In genomic region chr9:134066923-134067851, GRCh38 we compare ENCODE assay signal across 8 cellular contexts. TPM values are rescaled to one million over a fixed set of nuclear protein-coding genes. Genes with fewer than 3 reads are reported as not detected.
DNase-seq lines count a peak whose midpoint lies in the region; ATAC-seq and TF ChIP-seq lines count a peak whose summit lies in the region.

No MANE protein-coding gene starts in this region.

- H3K9ac ChIP-seq in IMR-90 (ENCODE audit: low read depth, low read length), result peak overlapping the region; percentile 86
- H3K9ac ChIP-seq in endocrine pancreas (ENCODE audit: control insufficient read depth, insufficient read depth, low read length), result peak overlapping the region; percentile 62
- peak overlapping the region; percentile 82 for H3K9ac ChIP-seq in mucosa of stomach (ENCODE audit: low read length)

- H3K56ac ChIP-seq in IMR-90 (ENCODE audit: extremely low read depth, insufficient read depth, low read length), result peak overlapping the region; percentile 61

- H3K9me3 Mint-ChIP-seq in CD4-positive, alpha-beta memory T cell, result no peaks in the 10 kb centered on the region
- no peaks in the 10 kb centered on the region for H3K9me3 Mint-ChIP-seq in type B pancreatic cell

- peak overlapping the region; percentile 68 for H3K27ac ChIP-seq in CD4-positive, alpha-beta memory T cell (ENCODE audit: low read depth, low read length)
- H3K27ac ChIP-seq in IMR-90 (ENCODE audit: insufficient read depth, low read length), result peak overlapping the region; percentile 81

- ATAC-seq in GM19452 (IDR thresholded peaks at IDR 0.05; ENCODE audit: unreplicated experiment), result peak; percentile 5
- ATAC-seq in IMR-90 (ENCODE audit: low read depth), result peak; percentile 13

- peaks cover 47% of the 10 kb centered on the region for H4K20me1 ChIP-seq in IMR-90 (ENCODE audit: insufficient read depth, low read length)

- in situ Hi-C loops in IMR-90 (cut with MboI; ENCODE audit: low sequenced_read_pairs), result no loop called here

- BruUV-seq in IMR-90 (replicated peaks; lab: Mats Ljungman, UMichigan), result no TSS peak

- H2BK20ac ChIP-seq in IMR-90 (ENCODE audit: low read depth, low read length), result no peak overlapping the region

- H3K4me1 ChIP-seq in CD4-positive, alpha-beta memory T cell (ENCODE audit: insufficient read depth, low read length), result peaks cover 34% of the 10 kb centered on the region
- peaks cover 7% of the 10 kb centered on the region for H3K4me1 ChIP-seq in IMR-90 (ENCODE audit: control insufficient read depth, insufficient read depth, low read length)
- H3K4me1 ChIP-seq in endocrine pancreas (ENCODE audit: control insufficient read depth, insufficient read depth, low read length), result no peaks in the 10 kb centered on the region
- H3K4me1 ChIP-seq in mucosa of stomach (ENCODE audit: control insufficient read depth, insufficient read depth, low read length), result peaks cover 34% of the 10 kb centered on the region

- peak overlapping the region; percentile 65 to 74 for H3K4me3 ChIP-seq in CD4-positive, alpha-beta memory T cell (ENCODE audit: low read length in 2 of 2)
- peak overlapping the region; percentile 96 for H3K4me3 ChIP-seq in IMR-90 (ENCODE audit: insufficient read depth, low read depth, low read length)
- H3K4me3 ChIP-seq in endocrine pancreas (ENCODE audit: control insufficient read depth, insufficient read depth, low read length), result peak overlapping the region; percentile 55
- peak overlapping the region; percentile 28 for H3K4me3 ChIP-seq in mucosa of stomach (ENCODE audit: low read length)

- H3K14ac ChIP-seq in IMR-90 (replicated peaks; ENCODE audit: low read depth, low read length), result peak overlapping the region; percentile 34

- H3K23ac ChIP-seq in IMR-90 (ENCODE audit: low read depth, low read length), result peak overlapping the region; percentile 33

- TF ChIP-seq CTCF in IMR-90 (conservative IDR thresholded peaks at IDR 0.05; ENCODE audit: low read depth, low read length) (no peak), type B pancreatic cell (conservative IDR thresholded peaks at IDR 0.05) (no peak)

- TF ChIP-seq POLR2A in IMR-90 (IDR thresholded peaks at IDR 0.05; ENCODE audit: low read depth, low read length), result no peak

- peak overlapping the region; percentile 89 to 96 (median 91) for H3K4me3 Mint-ChIP-seq in CD4-positive, alpha-beta memory T cell
- H3K4me3 Mint-ChIP-seq in type B pancreatic cell, result peak overlapping the region; percentile 94

- POLR2A ChIA-PET in CD4-positive, alpha-beta memory T cell (lab: Charles Lee; ENCODE audit: partially characterized antibody), result interaction anchor here (1.4 to 3.2 kb wide), 4 partner anchors 39 to 96 kb away, joined by 6 to 26 read pairs (median 16); partner anchors contain the start of genes BRD3OS, RNU6ATAC and WDR5
- POLR2A ChIA-PET in IMR-90 (lab: Charles Lee; ENCODE audit: unreplicated experiment), result no interaction called here

- H3K27ac Mint-ChIP-seq in CD4-positive, alpha-beta memory T cell, result peak overlapping the region in 6 of 7 donors; percentile 74 to 97 (median 80)
- peak overlapping the region; percentile 94 for H3K27ac Mint-ChIP-seq in type B pancreatic cell

- peaks cover 4% of the 10 kb centered on the region for H3K27me3 ChIP-seq in CD4-positive, alpha-beta memory T cell (ENCODE audit: insufficient read depth, low read length)
- H3K27me3 ChIP-seq in IMR-90 (ENCODE audit: control insufficient read depth, insufficient read depth, low read length) (peaks cover 26% of the 10 kb centered on the region), endocrine pancreas (ENCODE audit: control insufficient read depth, insufficient read depth, low read length) (no peaks in the 10 kb centered on the region), mucosa of stomach (ENCODE audit: control insufficient read depth, insufficient read depth, low read length) (peaks cover 20% of the 10 kb centered on the region)

- no peak overlapping the region; the same call in 1 of the 2 replicates for H3K18ac ChIP-seq in IMR-90 (ENCODE audit: low read depth, low read length)

- peak overlapping the region; percentile 45 for H2BK5ac ChIP-seq in IMR-90 (ENCODE audit: low read depth, low read length, poor library complexity, severe bottlenecking)

- H3K36me3 ChIP-seq in CD4-positive, alpha-beta memory T cell (ENCODE audit: insufficient read depth, low read length), result no peaks in the 10 kb centered on the region
- H3K36me3 ChIP-seq in IMR-90 (ENCODE audit: control insufficient read depth, insufficient read depth, low read length), result no peaks in the 10 kb centered on the region
- H3K36me3 ChIP-seq in endocrine pancreas (ENCODE audit: control insufficient read depth, insufficient read depth, low read length), result no peaks in the 10 kb centered on the region
- no peaks in the 10 kb centered on the region for H3K36me3 ChIP-seq in mucosa of stomach (ENCODE audit: control insufficient read depth, insufficient read depth, low read length)

- H3K27me3 Mint-ChIP-seq in CD4-positive, alpha-beta memory T cell, result peaks cover 11 to 12% of the 10 kb centered on the region in 2 donors
- H3K27me3 Mint-ChIP-seq in type B pancreatic cell, result peaks cover 24% of the 10 kb centered on the region

- DNase-seq in CD4-positive, alpha-beta memory T cell, result peak in 4 of 5 donors; percentile 36 to 58 (median 50)
- peak; percentile 31 for DNase-seq in IMR-90
- peak; percentile 16 for DNase-seq in activated CD4-positive, alpha-beta T cell treated with anti-CD3 and anti-CD28 coated beads, Interleukin-2, amount 50 U/mL, for 24 hours (ENCODE audit: low read depth in 1 of 2, low spot score in 1 of 2)
- DNase-seq in type B pancreatic cell (ENCODE audit: extremely low spot score, unreplicated experiment), result no peak
- DNase-seq in COR-L47 (lab: John Stamatoyannopoulos, UW), result no peak

- no peak overlapping the region for H2BK120ac ChIP-seq in IMR-90 (ENCODE audit: low read depth, low read length)

- peak overlapping the region; percentile 80 for H2AFZ ChIP-seq in IMR-90 (replicated peaks; ENCODE audit: low read length, poor library complexity)

- no peak for TF ChIP-seq RAD21 in IMR-90 (IDR thresholded peaks at IDR 0.05; ENCODE audit: low read length)

- 1% methylated on average over 51 of the region's 125 CpGs; no CpG with 5 or more reads in 1 of the 2 experiments for WGBS in IMR-90 (ENCODE audit: extremely low coverage in 2 of 2, insufficient read length in 1 of 2), 2 experiments

- CTCF ChIA-PET in CD4-positive, alpha-beta memory T cell (lab: Charles Lee; ENCODE audit: partially characterized antibody), result no interaction called here
- CTCF ChIA-PET in IMR-90 (lab: Yijun Ruan, JAX), result no interaction called here

- no peak overlapping the region for H2BK15ac ChIP-seq in IMR-90 (ENCODE audit: low read depth, low read length)

- 0 out of 2 replicates have a peak overlapping the region, but pooled peaks have one; percentile 30 for H4K5ac ChIP-seq in IMR-90 (ENCODE audit: low read depth, low read length)

- peaks cover 12% of the 10 kb centered on the region; the same call in 1 of the 2 replicates for H3K9me1 ChIP-seq in IMR-90 (ENCODE audit: insufficient read depth, low read length)

- H2AK9ac ChIP-seq in IMR-90 (replicated peaks; ENCODE audit: low read depth, low read length, poor library complexity), result peak overlapping the region; percentile 91

- H3K36me3 Mint-ChIP-seq in CD4-positive, alpha-beta memory T cell, result peaks cover 0 to 13% of the 10 kb centered on the region in 2 donors
- no peaks in the 10 kb centered on the region for H3K36me3 Mint-ChIP-seq in type B pancreatic cell

- peak overlapping the region; percentile 79 for H3K4me2 ChIP-seq in IMR-90 (ENCODE audit: low read depth, low read length)

- H2AK5ac ChIP-seq in IMR-90 (ENCODE audit: low read depth, low read length), result peak overlapping the region; percentile 43

- no peaks in the 10 kb centered on the region for H3K9me3 ChIP-seq in CD4-positive, alpha-beta memory T cell (ENCODE audit: control insufficient read depth in 1 of 2, low read length in 2 of 2)
- H3K9me3 ChIP-seq in IMR-90 (ENCODE audit: control insufficient read depth, insufficient read depth, low read length) (no peaks in the 10 kb centered on the region), endocrine pancreas (ENCODE audit: control insufficient read depth, low read length) (no peaks in the 10 kb centered on the region), mucosa of stomach (ENCODE audit: control insufficient read depth, low read length) (no peaks in the 10 kb centered on the region)

- H3K4me1 Mint-ChIP-seq in CD4-positive, alpha-beta memory T cell, result peaks cover 21 to 55% (median 31%) of the 10 kb centered on the region in 4 donors
- peaks cover 28% of the 10 kb centered on the region for H3K4me1 Mint-ChIP-seq in type B pancreatic cell (ENCODE audit: unreplicated experiment)

- intact Hi-C loops in CD4-positive, alpha-beta memory T cell (cut with micrococcal nuclease), result loop anchor here (5.0 to 10.0 kb wide), 2 partner anchors 328 to 375 kb away; no protein-coding TSS in a partner anchor
- intact Hi-C loops in IMR-90 (cut with micrococcal nuclease), result loop anchor here (2.0 to 10.0 kb wide), 3 partner anchors 70 to 378 kb away; partner anchors contain the start of genes RXRA and WDR5

- peak overlapping the region; percentile 76 for H3K4ac ChIP-seq in IMR-90 (ENCODE audit: low read depth, low read length)

- dilution Hi-C loops in IMR-90 (cut with HindIII; ENCODE audit: low sequenced_read_pairs, unreplicated experiment), result no loop called here

- H3K79me1 ChIP-seq in IMR-90 (ENCODE audit: low read depth in 1 of 2, low read length in 2 of 2), result peaks cover 10 to 48% of the 10 kb centered on the region in 2 experiments

- peak overlapping the region; percentile 16 to 64; a peak in 2 of 4 replicates for H4K8ac ChIP-seq in IMR-90 (ENCODE audit: low read depth in 2 of 2, low read length in 2 of 2)

- H4K91ac ChIP-seq in IMR-90 (ENCODE audit: insufficient read depth, low read depth, low read length), result no peak overlapping the region

TF ChIP-seq in IMR-90, 13 proteins besides CTCF, POLR2A, EP300 and RAD21:
- TF ChIP-seq CHD1 (IDR thresholded peaks at IDR 0.05; ENCODE audit: low read depth, low read length) (no peak), MAZ (IDR thresholded peaks at IDR 0.05; ENCODE audit: borderline replicate concordance, low read depth, low read length) (peak; percentile 21; the same call in 1 of the 2 replicates)
TF ChIP-seq in IMR-90: peak in this region for 1.

RNA-seq across cellular contexts. Expression of gene BRD3, which starts 0.6 kb away (rescaled TPM):
- 10 to 100 TPM; 40.8 to 48.5 TPM for total RNA-seq in CD4-positive, alpha-beta memory T cell
- 10 to 100 TPM; 16.0 to 20.2 TPM for polyA plus RNA-seq in CD4-positive, alpha-beta memory T cell
- total RNA-seq in IMR-90 (2012; rRNA removed) (2.2 and 3.6 TPM in 2 replicates), type B pancreatic cell (ENCODE audit: low replicate concordance) (59.8 and 72.4 TPM in 2 replicates)
- polyA plus RNA-seq in IMR-90 (2012; rRNA removed), result 7.1 and 7.2 TPM in 2 replicates
- 10.8 and 13.9 TPM in 2 replicates for polyA plus RNA-seq in IMR-90 (2012; cell fraction: cytosol; rRNA removed)
- 16.3 and 23.7 TPM in 2 replicates for polyA plus RNA-seq in IMR-90 (2012; cell fraction: nucleus; rRNA removed; ENCODE audit: low replicate concordance)

RNA-seq across cellular contexts. Expression of gene BRD3OS, which starts 41.9 kb away (rescaled TPM):
- total RNA-seq in CD4-positive, alpha-beta memory T cell, result 10 to 100 TPM; 18.3 to 21.5 TPM
- polyA plus RNA-seq in CD4-positive, alpha-beta memory T cell, result 10 to 100 TPM; 18.4 to 33.1 TPM
- total RNA-seq in IMR-90 (2012; rRNA removed) (15.3 and 15.8 TPM in 2 replicates), type B pancreatic cell (ENCODE audit: low replicate concordance) (17.0 and 24.0 TPM in 2 replicates)
- polyA plus RNA-seq in IMR-90 (2012; rRNA removed), result 19.3 and 20.7 TPM in 2 replicates
- polyA plus RNA-seq in IMR-90 (2012; cell fraction: cytosol; rRNA removed), result 13.9 and 14.8 TPM in 2 replicates
- polyA plus RNA-seq in IMR-90 (2012; cell fraction: nucleus; rRNA removed; ENCODE audit: low replicate concordance), result 9.0 and 16.2 TPM in 2 replicates

Comparison
In these comparisons a context has a peak if more than half of its experiments do, and no peak if none do; other contexts are left out.
1. DNase-seq: peak in CD4-positive, alpha-beta memory T cell (4 of 5), IMR-90 (single experiment) and activated CD4-positive, alpha-beta T cell treated with anti-CD3 and anti-CD28 coated beads, Interleukin-2, amount 50 U/mL, for 24 hours (2 of 2); none in type B pancreatic cell (single experiment) and COR-L47 (single experiment).
2. H3K4me3 ChIP-seq: peak in every context shown above with its lines; median percentile 96 in IMR-90; 70 in CD4-positive, alpha-beta memory T cell; 55 in endocrine pancreas; 28 in mucosa of stomach.
3. Peak in every context shown above with its lines, with median percentiles within 50 percentile points of each other: H3K9ac ChIP-seq.